In genomic region chr2:116413659-116414058, GRCh38 we compare ENCODE assay signal across 20 cellular contexts.
"Had no signal": no experiment of that assay in that cellular context is flagged by ENCODE, and none has a peak within 500 bp of the region (broad histone marks: within the 10 kb centered on the region; RNA-seq: fewer than 3 reads in every experiment).

No MANE protein-coding gene starts in this region.

- FAIRE-seq: frontal cortex, kidney had no signal

- ATAC-seq: left lung; mucosa of descending colon; sciatic nerve; stimulated activated naive CD8-positive, alpha-beta T cell treated with anti-CD3 and anti-CD28 coated beads, Interleukin-15, amount 100 ng/mL, for 72 hours had no signal

- H3K27me3 ChIP-seq: hepatocyte, left lung, suprapubic skin, transverse colon had no signal

- H3K9me3 ChIP-seq: suprapubic skin, transverse colon had no signal

- H3K9ac ChIP-seq: parathyroid adenoma had no signal

- DNase-seq: cortex of kidney; head of caudate nucleus; kidney; left lung; mesenchymal stem cell; mucosa of descending colon; naive B cell; stimulated activated CD4-positive, alpha-beta T cell treated with anti-CD3 and anti-CD28 coated beads, Interleukin-12 subunit alpha, Interleukin-12 subunit beta, amount 100 ng/mL, for 4 hours; stimulated activated CD4-positive, alpha-beta T cell treated with anti-CD3 and anti-CD28 coated beads, Interleukin-1b, Interleukin-23, amount 100 ng/mL, for 48 hours; stimulated activated CD4-positive, alpha-beta T cell treated with anti-CD3 and anti-CD28 coated beads, Interleukin-4, amount 100 ng/mL, for 1 hour; stimulated activated CD8-positive, alpha-beta memory T cell treated with anti-CD3 and anti-CD28 coated beads, Interleukin-4, amount 100 ng/mL, for 48 hours; stimulated activated naive CD4-positive, alpha-beta T cell; stimulated activated naive CD8-positive, alpha-beta T cell treated with anti-CD3 and anti-CD28 coated beads, Interleukin-15, amount 100 ng/mL, for 72 hours; transverse colon had no signal

- H3K4me3 ChIP-seq: hepatocyte, left lung, mucosa of descending colon, smooth muscle cell, suprapubic skin, transverse colon had no signal

- H2AFZ ChIP-seq: hepatocyte, parathyroid adenoma had no signal

- H3K27ac ChIP-seq: hepatocyte, left lung, parathyroid adenoma, suprapubic skin, transverse colon had no signal

- H3K36me3 ChIP-seq: left lung, suprapubic skin, transverse colon had no signal

- H3K4me2 ChIP-seq: hepatocyte, smooth muscle cell had no signal

- H3K4me1 ChIP-seq: left lung, parathyroid adenoma, suprapubic skin, transverse colon had no signal

- H3K79me2 ChIP-seq: hepatocyte, parathyroid adenoma had no signal
